Comparison of ENCODE assay signal across 8 cellular contexts in the genomic region with DNA sequence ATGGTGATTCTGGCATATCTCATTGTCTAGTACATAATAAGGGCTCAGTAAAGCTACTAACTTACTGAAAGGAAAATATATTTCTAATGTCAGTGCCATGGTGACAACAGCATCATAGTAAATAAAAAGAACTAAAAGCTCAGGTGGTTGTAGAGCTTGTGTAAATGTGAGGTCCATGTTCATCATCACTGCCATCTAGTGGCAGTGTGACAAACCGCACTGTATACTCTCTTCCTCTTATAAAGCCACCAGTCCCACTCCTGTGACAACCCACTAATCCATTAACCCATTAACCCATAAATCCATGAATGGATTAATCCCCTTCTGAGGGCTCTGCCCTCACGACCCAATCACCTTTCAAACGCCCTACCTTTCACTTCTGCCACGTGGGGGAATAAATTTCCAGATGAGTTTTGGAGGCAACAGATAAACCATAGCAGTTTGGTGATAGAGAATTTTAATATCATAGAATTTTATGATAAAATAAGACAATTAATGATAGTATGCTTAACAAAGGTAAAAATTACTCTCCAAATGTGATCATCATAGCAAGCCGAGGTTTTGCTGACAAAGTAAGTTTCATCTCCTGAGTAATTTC.
A peak's percentile ranks its signal among the peaks of the same experiment; 100 is the strongest.
DNase-seq lines count a peak whose midpoint lies in the region; ATAC-seq, FAIRE-seq and TF ChIP-seq lines count a peak whose summit lies in the region.

No MANE protein-coding gene starts in this region.

- whole genome bisulfite sequencing in K562 (ENCODE audit: insufficient coverage, low coverage, missing lambda C conversion rate): 3% methylated on average over 5 of the region's 5 CpGs

- TF ChIP-seq CTCF in Peyer's patch (IDR thresholded peaks at IDR 0.05) (peak in 5 of 6 experiments; percentile 52 to 69 (median 64)), K562 (IDR thresholded peaks at IDR 0.05 in 2 of 3, conservative IDR thresholded peaks at IDR 0.05 in 1 of 3; ENCODE audit: insufficient read depth in 2 of 3, low read depth in 1 of 3, low read length in 3 of 3) (peak; percentile 50 to 64 (median 60); a peak in 5 of 6 replicates)

- no peaks in the 10 kb centered on the region for H3K79me2 ChIP-seq in K562 (ENCODE audit: control insufficient read depth, insufficient read depth, low read length)

- H3K9me3 Mint-ChIP-seq in activated CD4-positive, alpha-beta T cell treated with anti-CD3 and anti-CD28 coated beads for 36 hours (ENCODE audit: low read depth): no peaks in the 10 kb centered on the region

- H3K9me3 ChIP-seq in Peyer's patch: no peaks in the 10 kb centered on the region
- H3K9me3 ChIP-seq in K562 (replicated peaks; ENCODE audit: control insufficient read depth, insufficient read depth, low read depth, low read length): no peaks in the 10 kb centered on the region

- H3K4me3 ChIP-seq in Peyer's patch: no peak overlapping the region
- H3K4me3 ChIP-seq in K562: no peak overlapping the region

- FAIRE-seq in K562 (lab: Jason Lieb, UNC): no peak

- CTCF ChIA-PET in activated CD4-positive, alpha-beta T cell treated with anti-CD3 and anti-CD28 coated beads for 36 hours (lab: Charles Lee): interaction anchor here (0.6 to 1.1 kb wide), 4 partner anchors 14 to 204 kb away, joined by 3 to 5 read pairs (median 4); no protein-coding TSS in a partner anchor
- CTCF ChIA-PET in K562 (lab: Yijun Ruan, JAX; ENCODE audit: low intra/inter-chr PET ratio): interaction anchor here (2.3 kb wide), 1 partner anchor 219 kb away, joined by 7 read pairs; no protein-coding TSS in a partner anchor

- DNase-seq in activated CD4-positive, alpha-beta T cell treated with anti-CD3 and anti-CD28 coated beads for 36 hours: peak; percentile 48
- DNase-seq in activated CD4-positive, alpha-beta T cell treated with anti-CD3 and anti-CD28 coated beads for 1 hour: no peak
- DNase-seq in HuH-7.5 (ENCODE audit: low spot score): peak; percentile 12
- peak in 1 of 3 donors; percentile 72 for DNase-seq in Peyer's patch
- peak; percentile 17 to 68 (median 22) for DNase-seq in K562 (ENCODE audit: extremely low read depth in 1 of 4, low spot score in 3 of 4)
- peak; percentile 49 for DNase-seq in iPS-NIHi7 (ENCODE audit: extremely low spot score)
- peak; percentile 9 for DNase-seq in stimulated activated CD4-positive, alpha-beta T cell treated with anti-CD3 and anti-CD28 coated beads, Interleukin-1b, Interleukin-23, amount 100 ng/mL, for 48 hours

- no peaks in the 10 kb centered on the region for H3K4me1 Mint-ChIP-seq in activated CD4-positive, alpha-beta T cell treated with anti-CD3 and anti-CD28 coated beads for 36 hours

- H3K4me3 Mint-ChIP-seq in activated CD4-positive, alpha-beta T cell treated with anti-CD3 and anti-CD28 coated beads for 36 hours: no peak overlapping the region

- H3K36me3 ChIP-seq in Peyer's patch: no peaks in the 10 kb centered on the region
- no peaks in the 10 kb centered on the region for H3K36me3 ChIP-seq in K562 (ENCODE audit: control insufficient read depth, insufficient read depth, low read length)

- peak; percentile 68 for ATAC-seq in activated CD4-positive, alpha-beta T cell treated with anti-CD3 and anti-CD28 coated beads for 36 hours
- ATAC-seq in GM21737 (IDR thresholded peaks at IDR 0.05; ENCODE audit: unreplicated experiment): peak; percentile 80
- ATAC-seq in K562: peak; percentile 87

- intact Hi-C loops in activated CD4-positive, alpha-beta T cell treated with anti-CD3 and anti-CD28 coated beads for 36 hours (cut with DNase I, micrococcal nuclease): loop anchor here in 1 of 2 experiments (10.0 kb wide), 1 partner anchor 216 kb away; no protein-coding TSS in a partner anchor
- intact Hi-C loops in K562 (cut with micrococcal nuclease): loop anchor here (1.0 to 10.0 kb wide), 2 partner anchors 219 to 294 kb away; no protein-coding TSS in a partner anchor

- H3K9me1 ChIP-seq in K562 (ENCODE audit: control insufficient read depth, insufficient read depth, low read length): no peaks in the 10 kb centered on the region

- BruUV-seq in K562 (replicated peaks; lab: Mats Ljungman, UMichigan): no TSS peak

- no peaks in the 10 kb centered on the region for H4K20me1 ChIP-seq in K562 (replicated peaks; ENCODE audit: control insufficient read depth, insufficient read depth, low read length)

- no peak overlapping the region for H3K27ac ChIP-seq in Peyer's patch
- no peak overlapping the region for H3K27ac ChIP-seq in K562 (ENCODE audit: extremely low read depth, low read depth, low read length)

- no peak overlapping the region for H3K9ac ChIP-seq in K562 (ENCODE audit: insufficient read depth in 1 of 2, low read depth in 2 of 2, low read length in 2 of 2)

- peak; percentile 54 to 78 for TF ChIP-seq RAD21 in K562 (CRISPR knock-in tag; conservative IDR thresholded peaks at IDR 0.05 in 1 of 2, IDR thresholded peaks at IDR 0.05 in 1 of 2)

- no peak overlapping the region for H3K27ac Mint-ChIP-seq in activated CD4-positive, alpha-beta T cell treated with anti-CD3 and anti-CD28 coated beads for 36 hours

- no peak for TF ChIP-seq POLR2A in Peyer's patch (IDR thresholded peaks at IDR 0.05)
- TF ChIP-seq POLR2A in K562 (conservative IDR thresholded peaks at IDR 0.05): no peak

- H3K36me3 Mint-ChIP-seq in activated CD4-positive, alpha-beta T cell treated with anti-CD3 and anti-CD28 coated beads for 36 hours (ENCODE audit: low read depth): no peaks in the 10 kb centered on the region

- no peak overlapping the region for H2AFZ ChIP-seq in K562 (ENCODE audit: low read depth, low read length)

- peaks cover 18% of the 10 kb centered on the region for H3K27me3 Mint-ChIP-seq in activated CD4-positive, alpha-beta T cell treated with anti-CD3 and anti-CD28 coated beads for 36 hours

- no peak overlapping the region for H3K4me2 ChIP-seq in K562 (ENCODE audit: insufficient read depth, low read length)

- in situ Hi-C loops in K562 (cut with MboI): loop anchor here (10.0 kb wide), 1 partner anchor 216 kb away; no protein-coding TSS in a partner anchor

- H3K27me3 ChIP-seq in Peyer's patch (no peaks in the 10 kb centered on the region), K562 (ENCODE audit: control insufficient read depth in 2 of 2, insufficient read depth in 2 of 2, low read length in 2 of 2) (no peaks in the 10 kb centered on the region; a peak in 3 of 5 replicates)

- H3K4me1 ChIP-seq in Peyer's patch: no peaks in the 10 kb centered on the region
- no peaks in the 10 kb centered on the region for H3K4me1 ChIP-seq in K562 (replicated peaks in 1 of 2; ENCODE audit: control insufficient read depth in 2 of 2, insufficient read depth in 2 of 2, low read length in 2 of 2)

- POLR2A ChIA-PET in activated CD4-positive, alpha-beta T cell treated with anti-CD3 and anti-CD28 coated beads for 36 hours (lab: Charles Lee): no interaction called here
- POLR2A ChIA-PET in K562 (lab: Yijun Ruan, JAX): no interaction called here

- no peak for TF ChIP-seq EP300 in K562 (IDR thresholded peaks at IDR 0.05; ENCODE audit: low read length)

TF ChIP-seq in K562, 482 proteins besides CTCF, POLR2A, EP300 and RAD21:
- TF ChIP-seq, protein P1, sequence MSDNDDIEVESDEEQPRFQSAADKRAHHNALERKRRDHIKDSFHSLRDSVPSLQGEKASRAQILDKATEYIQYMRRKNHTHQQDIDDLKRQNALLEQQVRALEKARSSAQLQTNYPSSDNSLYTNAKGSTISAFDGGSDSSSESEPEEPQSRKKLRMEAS (CRISPR knock-in tag; IDR thresholded peaks at IDR 0.05): no peak
- TF ChIP-seq SMC3 (conservative IDR thresholded peaks at IDR 0.05; ENCODE audit: insufficient read depth, low read depth, low read length) (peak; percentile 27; the same call in 1 of the 2 replicates), KLF16 (IDR thresholded peaks at IDR 0.05) (0 out of 2 replicates have a peak, but pooled peaks have one; percentile 14)
- TF ChIP-seq, protein P2, sequence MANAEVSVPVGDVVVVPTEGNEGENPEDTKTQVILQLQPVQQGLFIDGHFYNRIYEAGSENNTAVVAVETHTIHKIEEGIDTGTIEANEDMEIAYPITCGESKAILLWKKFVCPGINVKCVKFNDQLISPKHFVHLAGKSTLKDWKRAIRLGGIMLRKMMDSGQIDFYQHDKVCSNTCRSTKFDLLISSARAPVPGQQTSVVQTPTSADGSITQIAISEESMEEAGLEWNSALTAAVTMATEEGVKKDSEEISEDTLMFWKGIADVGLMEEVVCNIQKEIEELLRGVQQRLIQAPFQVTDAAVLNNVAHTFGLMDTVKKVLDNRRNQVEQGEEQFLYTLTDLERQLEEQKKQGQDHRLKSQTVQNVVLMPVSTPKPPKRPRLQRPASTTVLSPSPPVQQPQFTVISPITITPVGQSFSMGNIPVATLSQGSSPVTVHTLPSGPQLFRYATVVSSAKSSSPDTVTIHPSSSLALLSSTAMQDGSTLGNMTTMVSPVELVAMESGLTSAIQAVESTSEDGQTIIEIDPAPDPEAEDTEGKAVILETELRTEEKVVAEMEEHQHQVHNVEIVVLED (CRISPR knock-in tag; IDR thresholded peaks at IDR 0.05): no peak
